Comparison of ENCODE assay signal across 16 cellular contexts in genomic region chr16:19771040-19771439, GRCh38.
"Had no signal": no experiment of that assay in that cellular context is flagged by ENCODE, and none has a peak within 500 bp of the region (broad histone marks: within the 10 kb centered on the region; RNA-seq: fewer than 3 reads in every experiment).

No MANE protein-coding gene starts in this region.

- H3K27ac ChIP-seq: hepatocyte, neutrophil, right atrium auricular region, sigmoid colon, skin epidermis, uterus had no signal

- DNase-seq: dermis blood vessel endothelial cell; effector CD4-positive, alpha-beta T cell; foreskin melanocyte; mammary epithelial cell; naive thymus-derived CD4-positive, alpha-beta T cell; sigmoid colon; stimulated activated CD4-positive, alpha-beta T cell treated with anti-CD3 and anti-CD28 coated beads, Interleukin-2, amount 100 ng/mL, for 24 hours; stimulated activated CD4-positive, alpha-beta T cell treated with anti-CD3 and anti-CD28 coated beads, Interleukin-4, amount 100 ng/mL, for 4 hours; stimulated activated naive B cell treated with anti-CD40 and anti-IgM and Interleukin-4, amounts not matched to agents 10 μg/mL and 1 μg/mL and 100 μg/mL, for 72 hours; stimulated activated naive CD8-positive, alpha-beta T cell treated with anti-CD3 and anti-CD28 coated beads, Interleukin-15, amount 100 ng/mL, for 72 hours; uterus had no signal

- ATAC-seq: left lobe of liver; naive thymus-derived CD4-positive, alpha-beta T cell; stimulated activated naive B cell treated with anti-CD40 and anti-IgM and Interleukin-4, amounts not matched to agents 10 μg/mL and 1 μg/mL and 100 μg/mL, for 72 hours; stimulated activated naive CD8-positive, alpha-beta T cell treated with anti-CD3 and anti-CD28 coated beads, Interleukin-15, amount 100 ng/mL, for 72 hours had no signal
